ENCODE assay signal across 8 cellular contexts in genomic region chr19:45901912-45902650, GRCh38.
DNase-seq lines count a peak whose midpoint lies in the region; ATAC-seq and FAIRE-seq lines count a peak whose summit lies in the region.

A gene with protein sequence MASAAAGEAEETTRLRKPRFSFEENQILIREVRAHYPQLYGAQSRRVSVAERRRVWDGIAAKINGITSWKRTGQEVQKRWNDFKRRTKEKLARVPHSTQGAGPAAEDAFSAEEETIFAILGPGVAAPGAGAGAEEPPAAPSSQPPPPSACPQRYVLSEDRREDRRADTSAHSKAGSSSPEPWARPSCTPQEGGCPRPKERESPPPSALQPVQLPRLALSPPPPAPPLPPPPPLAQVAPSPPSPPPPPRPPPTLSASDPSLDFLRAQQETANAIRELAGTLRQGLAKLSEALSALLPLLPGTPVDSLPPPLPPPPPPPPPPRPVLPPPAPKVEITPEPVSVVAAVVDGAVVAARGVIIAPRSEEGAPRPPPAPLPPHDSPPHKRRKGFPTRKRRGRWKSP (minus strand): TSS chr19:45902613. CDS start chr19:45901773, 840 bp downstream.

- H3K4me1 ChIP-seq in NT2/D1 (ENCODE audit: insufficient read depth, insufficient read length) (peaks cover 3% of the 10 kb centered on the region), duodenal mucosa (ENCODE audit: control insufficient read depth in 1 of 2, insufficient read depth in 2 of 2, low read length in 2 of 2) (peaks cover 12 to 19% of the 10 kb centered on the region in 2 donors), mucosa of stomach (ENCODE audit: control insufficient read depth, insufficient read depth, low read length) (peaks cover 13% of the 10 kb centered on the region)

- peak; percentile 35 for FAIRE-seq in GM19239 (lab: Jason Lieb, UNC)

- no peak for DNase-seq in GM19239 (ENCODE audit: insufficient read length, low spot score)
- no peak for DNase-seq in NT2/D1 (ENCODE audit: low read depth, low spot score)
- no peak for DNase-seq in activated CD4-positive, CD25-positive, alpha-beta regulatory T cell (lab: John Stamatoyannopoulos, UW)
- no peak for DNase-seq in retina

- peaks cover 3% of the 10 kb centered on the region for H3K36me3 ChIP-seq in NT2/D1 (ENCODE audit: insufficient read depth, insufficient read length, low read length)
- H3K36me3 ChIP-seq in duodenal mucosa (ENCODE audit: control insufficient read depth in 1 of 2, insufficient read depth in 2 of 2, low read length in 2 of 2), result peaks cover 6 to 15% of the 10 kb centered on the region in 2 donors
- no peaks in the 10 kb centered on the region for H3K36me3 ChIP-seq in mucosa of stomach (ENCODE audit: control insufficient read depth, insufficient read depth, low read length)

- H3K4me3 ChIP-seq in NT2/D1 (ENCODE audit: insufficient read length, low read depth) (peak within 1 kb of the TSS; percentile 63), duodenal mucosa (ENCODE audit: low read depth in 1 of 2, low read length in 2 of 2) (peak within 1 kb of the TSS; percentile 92 to 95), mucosa of stomach (ENCODE audit: low read length) (peak within 1 kb of the TSS; percentile 79)

- no peaks in the 10 kb centered on the region for H3K9me3 ChIP-seq in NT2/D1 (ENCODE audit: insufficient read depth, low read length)
- H3K9me3 ChIP-seq in duodenal mucosa (ENCODE audit: control insufficient read depth in 1 of 2, low read length in 2 of 2), result no peaks in the 10 kb centered on the region
- H3K9me3 ChIP-seq in mucosa of stomach (ENCODE audit: control insufficient read depth, low read length), result no peaks in the 10 kb centered on the region

- H3K9ac ChIP-seq in NT2/D1 (ENCODE audit: insufficient read length, low read depth) (peak within 1 kb of the TSS; percentile 76), duodenal mucosa (ENCODE audit: low read depth in 1 of 2, low read length in 2 of 2) (peak within 1 kb of the TSS; percentile 71 to 91), mucosa of stomach (ENCODE audit: low read length) (peak within 1 kb of the TSS; percentile 78)

- H3K27me3 ChIP-seq in NT2/D1 (ENCODE audit: insufficient read depth, insufficient read length) (peaks cover 18% of the 10 kb centered on the region), duodenal mucosa (ENCODE audit: control insufficient read depth in 1 of 2, insufficient read depth in 2 of 2, low read length in 2 of 2) (no peaks in the 10 kb centered on the region), mucosa of stomach (ENCODE audit: control insufficient read depth, insufficient read depth, low read length) (no peaks in the 10 kb centered on the region)

- ATAC-seq in GM19328 (IDR thresholded peaks at IDR 0.05; ENCODE audit: unreplicated experiment) (no peak), HG02840 (IDR thresholded peaks at IDR 0.05; ENCODE audit: low FRiP score, unreplicated experiment) (no peak)

- no peak within 1 kb of the TSS for H3K27ac ChIP-seq in duodenal mucosa (ENCODE audit: low read depth, low read length)
